16 cellular contexts compared by ENCODE assay signal in the genomic region with DNA sequence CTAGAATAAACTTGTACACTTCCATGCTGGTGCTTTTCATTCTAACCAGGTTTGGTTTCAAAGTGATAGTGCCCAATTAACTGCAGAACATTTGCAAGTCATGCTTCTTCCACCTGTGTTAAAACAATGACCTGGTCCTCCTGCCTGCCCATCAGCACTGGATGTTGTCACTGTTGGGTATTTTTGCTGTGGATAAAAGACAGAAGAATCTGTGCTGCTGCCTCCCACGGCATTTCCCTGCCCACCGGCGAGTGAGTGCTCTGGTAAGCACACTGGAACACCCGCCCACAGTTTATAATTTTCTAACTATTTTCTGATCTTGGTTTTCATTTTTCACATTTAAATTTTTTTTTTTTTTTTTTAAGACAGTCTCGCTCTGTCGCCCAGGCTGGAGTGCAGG. TPM values are rescaled to one million over a fixed set of nuclear protein-coding genes. Genes with fewer than 3 reads are reported as not detected.
DNase-seq lines count a peak whose midpoint lies in the region; ATAC-seq, FAIRE-seq and TF ChIP-seq lines count a peak whose summit lies in the region.
"Had no signal": no experiment of that assay in that cellular context is flagged by ENCODE, and none has a peak within 500 bp of the region (broad histone marks: within the 10 kb centered on the region; RNA-seq: fewer than 3 reads in every experiment).

No MANE protein-coding gene starts in this region.

- no peaks in the 10 kb centered on the region for H3K36me3 ChIP-seq in Caco-2 (ENCODE audit: control insufficient read depth, insufficient read depth, low read length)
- peaks cover 21% of the 10 kb centered on the region for H3K36me3 ChIP-seq in OCI-LY1 (ENCODE audit: insufficient read depth, low read length)
- H3K36me3 ChIP-seq in trophoblast cell (ENCODE audit: control insufficient read depth in 1 of 2, insufficient read depth in 2 of 2, low read length in 2 of 2): peaks cover 5 to 9% of the 10 kb centered on the region in 2 experiments
- H3K36me3 ChIP-seq in ovary: no peaks in the 10 kb centered on the region

- intact Hi-C loops in Caco-2 (cut with micrococcal nuclease; ENCODE audit: unreplicated experiment) (no loop called here), ovary (cut with DNase I) (no loop called here)

- FAIRE-seq in H54 (lab: Jason Lieb, UNC): no peak
- FAIRE-seq: astrocyte, islet of Langerhans had no signal

- no peak overlapping the region for H4K91ac ChIP-seq in trophoblast cell (ENCODE audit: low read depth, low read length)

- H3K27me3 Mint-ChIP-seq in Caco-2 (ENCODE audit: insufficient read depth, unreplicated experiment): no peaks in the 10 kb centered on the region
- no peaks in the 10 kb centered on the region for H3K27me3 Mint-ChIP-seq in effector memory CD8-positive, alpha-beta T cell

- no peak overlapping the region for H3K27ac Mint-ChIP-seq in Caco-2 (ENCODE audit: unreplicated experiment)
- peak overlapping the region; percentile 97 to 99 for H3K27ac Mint-ChIP-seq in effector memory CD8-positive, alpha-beta T cell

- no peak overlapping the region for H3K4me2 ChIP-seq in OCI-LY1 (ENCODE audit: low read length)
- no peak overlapping the region for H3K4me2 ChIP-seq in trophoblast cell (ENCODE audit: low read length)

- H4K8ac ChIP-seq in trophoblast cell (ENCODE audit: low read depth, low read length): no peak overlapping the region

- H3K4me1 Mint-ChIP-seq in Caco-2 (ENCODE audit: low read depth, unreplicated experiment): peaks cover 11% of the 10 kb centered on the region
- peaks cover 16 to 27% of the 10 kb centered on the region in 2 donors for H3K4me1 Mint-ChIP-seq in effector memory CD8-positive, alpha-beta T cell (ENCODE audit: low read depth in 2 of 2)

- H3K79me2 ChIP-seq in OCI-LY1 (ENCODE audit: insufficient read depth, low read length): peaks cover 23% of the 10 kb centered on the region
- peaks cover 23% of the 10 kb centered on the region for H3K79me2 ChIP-seq in trophoblast cell (ENCODE audit: control insufficient read depth, insufficient read depth, low read length, poor library complexity)

- TF ChIP-seq POLR2A in H54 (IDR thresholded peaks at IDR 0.05; ENCODE audit: low read depth, low read length): no peak
- TF ChIP-seq POLR2A in ovary (IDR thresholded peaks at IDR 0.05): no peak

- WGBS in trophoblast cell (ENCODE audit: extremely low coverage, insufficient coverage, insufficient read length): no CpG with 5 or more reads among the region's 6 CpGs
- 74 to 80% (median 78%) methylated on average over 6 of the region's 6 CpGs for WGBS in ovary, 3 donors

- H3K4me1 ChIP-seq in Caco-2 (peaks cover 14% of the 10 kb centered on the region), OCI-LY1 (ENCODE audit: insufficient read depth, low read length, severe bottlenecking) (peaks cover 27% of the 10 kb centered on the region), trophoblast cell (ENCODE audit: control insufficient read depth in 1 of 2, insufficient read depth in 2 of 2, low read length in 2 of 2) (peaks cover 2 to 10% of the 10 kb centered on the region in 2 experiments), ovary (ENCODE audit: insufficient read depth) (peaks cover 11% of the 10 kb centered on the region)

- H3K9me3 ChIP-seq in Caco-2 (no peaks in the 10 kb centered on the region), OCI-LY1 (ENCODE audit: low read length) (no peaks in the 10 kb centered on the region), trophoblast cell (ENCODE audit: insufficient read depth, low read depth, low read length) (no peaks in the 10 kb centered on the region), ovary (no peaks in the 10 kb centered on the region)

- H3K9ac ChIP-seq in OCI-LY1 (ENCODE audit: low read length) (no peak overlapping the region), trophoblast cell (ENCODE audit: low read length) (no peak overlapping the region)

- H3K4ac ChIP-seq in trophoblast cell (ENCODE audit: low read depth, low read length): no peak overlapping the region

- no peak overlapping the region for H2BK5ac ChIP-seq in trophoblast cell (ENCODE audit: low read depth, low read length, poor library complexity)

- no peak for ATAC-seq in effector memory CD8-positive, alpha-beta T cell (replicated peaks)
- ATAC-seq in GM21576 (IDR thresholded peaks at IDR 0.05; ENCODE audit: unreplicated experiment): no peak

- H3K27ac ChIP-seq in OCI-LY1 (ENCODE audit: low read depth, low read length, poor library complexity, severe bottlenecking) (peak overlapping the region; percentile 60), trophoblast cell (ENCODE audit: low read depth, low read length) (no peak overlapping the region), ovary (no peak overlapping the region)

- H3K4me3 Mint-ChIP-seq in Caco-2 (ENCODE audit: unreplicated experiment): peak overlapping the region; percentile 86
- H3K4me3 Mint-ChIP-seq in effector memory CD8-positive, alpha-beta T cell: peak overlapping the region; percentile 89 to 97

- H3K36me3 Mint-ChIP-seq in Caco-2 (ENCODE audit: insufficient read depth, unreplicated experiment): peaks cover 50% of the 10 kb centered on the region
- H3K36me3 Mint-ChIP-seq in effector memory CD8-positive, alpha-beta T cell (ENCODE audit: insufficient read depth): peaks cover 40% of the 10 kb centered on the region

- H3K14ac ChIP-seq in trophoblast cell (ENCODE audit: low read length): no peak overlapping the region

- no peaks in the 10 kb centered on the region for H4K20me1 ChIP-seq in OCI-LY1 (ENCODE audit: insufficient read depth, low read length)

- peak overlapping the region; percentile 46 for H3K23ac ChIP-seq in trophoblast cell (ENCODE audit: low read length)

- TF ChIP-seq EP300 in ovary (IDR thresholded peaks at IDR 0.05): no peak

- no peak overlapping the region for H2BK120ac ChIP-seq in trophoblast cell (ENCODE audit: insufficient read depth, low read length, poor library complexity)

- TF ChIP-seq CTCF in Caco-2 (IDR thresholded peaks at IDR 0.05; ENCODE audit: insufficient read depth in 1 of 2, low read depth in 1 of 2, low read length in 1 of 2, severe bottlenecking in 1 of 2, unreplicated experiment in 1 of 2) (no peak), OCI-LY1 (IDR thresholded peaks at IDR 0.05; ENCODE audit: low read length) (no peak), ovary (IDR thresholded peaks at IDR 0.05) (no peak)

- H4K12ac ChIP-seq in trophoblast cell (ENCODE audit: low read depth, low read length): no peak overlapping the region

- POLR2A ChIA-PET in Caco-2 (lab: Charles Lee): no interaction called here

- H3K9me2 ChIP-seq in OCI-LY1 (ENCODE audit: low read depth, low read length): no peaks in the 10 kb centered on the region

- H2AK5ac ChIP-seq in trophoblast cell (ENCODE audit: low read length): no peak overlapping the region

- H3K18ac ChIP-seq in trophoblast cell (ENCODE audit: low read length): no peak overlapping the region

- no TSS peak for BruUV-seq in Caco-2 (replicated peaks; lab: Mats Ljungman, UMichigan)

- H3K79me1 ChIP-seq in trophoblast cell (ENCODE audit: low read length): peaks cover 16% of the 10 kb centered on the region

- H3K27me3 ChIP-seq in Caco-2 (replicated peaks; ENCODE audit: control insufficient read depth, insufficient read depth, low read length): no peaks in the 10 kb centered on the region
- no peaks in the 10 kb centered on the region for H3K27me3 ChIP-seq in OCI-LY1 (ENCODE audit: insufficient read depth, low read length)
- H3K27me3 ChIP-seq in trophoblast cell (ENCODE audit: insufficient read depth, low read length): no peaks in the 10 kb centered on the region
- no peaks in the 10 kb centered on the region for H3K27me3 ChIP-seq in ovary

- H2BK12ac ChIP-seq in trophoblast cell (ENCODE audit: low read length): no peak overlapping the region

- DNase-seq in Caco-2: no peak
- DNase-seq in effector memory CD8-positive, alpha-beta T cell: no peak
- no peak for DNase-seq in trophoblast cell
- no peak for DNase-seq in H54 (ENCODE audit: insufficient read length, low spot score)
- no peak for DNase-seq in ovary
- DNase-seq: activated CD4-positive, CD25-positive, alpha-beta regulatory T cell; activated T-cell treated with anti-CD3 and anti-CD28 coated beads, Interleukin-2, amount 50 U/mL, for 48 hours; foreskin melanocyte; MM.1S; NCI-H2107; retina; stimulated activated CD4-positive, alpha-beta T cell treated with anti-CD3 and anti-CD28 coated beads, Interleukin-2, amount 100 ng/mL, for 24 hours had no signal

- no peak overlapping the region for H3K4me3 ChIP-seq in Caco-2 (ENCODE audit: low read depth, low read length)
- no peak overlapping the region for H3K4me3 ChIP-seq in OCI-LY1 (ENCODE audit: low read depth, low read length, poor library complexity, severe bottlenecking)
- H3K4me3 ChIP-seq in trophoblast cell (ENCODE audit: low read depth, low read length): no peak overlapping the region
- H3K4me3 ChIP-seq in ovary: no peak overlapping the region

- CTCF ChIA-PET in Caco-2 (lab: Charles Lee): no interaction called here

- H3K9me3 Mint-ChIP-seq in Caco-2 (ENCODE audit: unreplicated experiment): no peaks in the 10 kb centered on the region
- H3K9me3 Mint-ChIP-seq in effector memory CD8-positive, alpha-beta T cell: no peaks in the 10 kb centered on the region

- H2AFZ ChIP-seq in OCI-LY1 (ENCODE audit: low read length): no peak overlapping the region
- no peak overlapping the region for H2AFZ ChIP-seq in trophoblast cell (ENCODE audit: insufficient read depth, low read length, poor library complexity)

- peaks cover 5% of the 10 kb centered on the region; the same call in 1 of the 2 replicates for H3F3A ChIP-seq in OCI-LY1 (ENCODE audit: insufficient read depth, low read length)

RNA-seq across cellular contexts. Expression of a gene that starts 2.3 kb away (rescaled TPM):
- total RNA-seq in Caco-2 (2022) (53.5 and 53.7 TPM in 2 replicates), ovary (10 to 100 TPM; 19.1 to 53.3 (median 46.4) TPM)
- polyA plus RNA-seq in trophoblast cell (2013): 40.6 and 42.9 TPM in 2 replicates
- polyA plus RNA-seq in ovary: 10 to 100 TPM; 13.6 to 21.6 TPM

RNA-seq across cellular contexts. Expression of a gene that starts 36.9 kb away (rescaled TPM):
- total RNA-seq in Caco-2 (2022): 112 and 127 TPM in 2 replicates
- 92.6 and 94.5 TPM in 2 replicates for polyA plus RNA-seq in trophoblast cell (2013)
- 100 to 1,000 TPM in 3 of 7 donors, 10 to 100 TPM in 4; 85.9 to 121 (median 93.2) TPM for total RNA-seq in ovary
- 10 to 100 TPM; 70.3 to 78.5 TPM for polyA plus RNA-seq in ovary

RNA-seq across cellular contexts. Expression of a gene that starts 49.5 kb away (rescaled TPM):
- 154 and 170 TPM in 2 replicates for total RNA-seq in Caco-2 (2022)
- 188 and 191 TPM in 2 replicates for polyA plus RNA-seq in trophoblast cell (2013)
- 100 to 1,000 TPM in 4 of 7 donors, 10 to 100 TPM in 3; 19.6 to 127 (median 100) TPM for total RNA-seq in ovary
- 10 to 100 TPM; 30.1 to 31.0 TPM for polyA plus RNA-seq in ovary
